3 cellular contexts compared by ENCODE assay signal in the genomic region with DNA sequence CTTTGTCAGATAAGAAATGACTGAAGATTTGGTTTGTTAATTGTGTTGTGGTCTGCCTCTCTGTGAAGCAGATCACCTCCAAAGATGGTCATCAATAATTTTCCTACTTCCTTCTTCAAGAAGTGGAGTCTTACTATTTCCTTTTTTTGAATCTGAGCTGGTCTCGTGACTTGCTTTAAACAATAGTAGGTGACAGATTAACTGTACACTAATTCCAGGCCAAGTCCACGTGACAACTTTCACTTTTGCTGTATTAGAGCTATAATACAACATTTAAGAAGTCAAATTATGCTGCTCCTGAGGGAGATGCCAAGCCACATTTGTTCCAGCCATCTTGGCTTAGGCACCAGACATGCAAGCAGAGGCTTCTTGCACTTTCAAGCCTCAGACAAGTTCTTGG.
TF ChIP-seq lines count a peak whose summit lies in the region.

No MANE protein-coding gene starts in this region.

TF ChIP-seq in SK-N-SH, 30 proteins besides CTCF, POLR2A, EP300 and RAD21:
- TF ChIP-seq, protein P1, sequence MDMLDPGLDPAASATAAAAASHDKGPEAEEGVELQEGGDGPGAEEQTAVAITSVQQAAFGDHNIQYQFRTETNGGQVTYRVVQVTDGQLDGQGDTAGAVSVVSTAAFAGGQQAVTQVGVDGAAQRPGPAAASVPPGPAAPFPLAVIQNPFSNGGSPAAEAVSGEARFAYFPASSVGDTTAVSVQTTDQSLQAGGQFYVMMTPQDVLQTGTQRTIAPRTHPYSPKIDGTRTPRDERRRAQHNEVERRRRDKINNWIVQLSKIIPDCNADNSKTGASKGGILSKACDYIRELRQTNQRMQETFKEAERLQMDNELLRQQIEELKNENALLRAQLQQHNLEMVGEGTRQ (IDR thresholded peaks at IDR 0.05; ENCODE audit: borderline replicate concordance, low read depth, low read length), result no peak
- no peak for TF ChIP-seq CHD2 (IDR thresholded peaks at IDR 0.05; ENCODE audit: low read length, partially characterized antibody)
- TF ChIP-seq, protein P2, sequence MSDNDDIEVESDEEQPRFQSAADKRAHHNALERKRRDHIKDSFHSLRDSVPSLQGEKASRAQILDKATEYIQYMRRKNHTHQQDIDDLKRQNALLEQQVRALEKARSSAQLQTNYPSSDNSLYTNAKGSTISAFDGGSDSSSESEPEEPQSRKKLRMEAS (IDR thresholded peaks at IDR 0.05; ENCODE audit: low read depth), result no peak
- no peak for TF ChIP-seq FOXM1 (IDR thresholded peaks at IDR 0.05; ENCODE audit: low read depth)
- TF ChIP-seq NFIC (IDR thresholded peaks at IDR 0.05; ENCODE audit: borderline replicate concordance), result no peak
- TF ChIP-seq, protein P3, sequence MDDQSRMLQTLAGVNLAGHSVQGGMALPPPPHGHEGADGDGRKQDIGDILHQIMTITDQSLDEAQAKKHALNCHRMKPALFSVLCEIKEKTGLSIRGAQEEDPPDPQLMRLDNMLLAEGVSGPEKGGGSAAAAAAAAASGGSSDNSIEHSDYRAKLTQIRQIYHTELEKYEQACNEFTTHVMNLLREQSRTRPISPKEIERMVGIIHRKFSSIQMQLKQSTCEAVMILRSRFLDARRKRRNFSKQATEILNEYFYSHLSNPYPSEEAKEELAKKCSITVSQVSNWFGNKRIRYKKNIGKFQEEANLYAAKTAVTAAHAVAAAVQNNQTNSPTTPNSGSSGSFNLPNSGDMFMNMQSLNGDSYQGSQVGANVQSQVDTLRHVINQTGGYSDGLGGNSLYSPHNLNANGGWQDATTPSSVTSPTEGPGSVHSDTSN (IDR thresholded peaks at IDR 0.05), result no peak
- no peak for TF ChIP-seq EZH2phosphoT487 (IDR thresholded peaks at IDR 0.05; ENCODE audit: borderline replicate concordance, low read depth)
- no peak for TF ChIP-seq RXRA (IDR thresholded peaks at IDR 0.05; ENCODE audit: borderline replicate concordance, low read depth)
- TF ChIP-seq MXI1 (IDR thresholded peaks at IDR 0.05; ENCODE audit: low read depth, low read length), result no peak
- no peak for TF ChIP-seq MEF2A (IDR thresholded peaks at IDR 0.05; ENCODE audit: borderline replicate concordance, low read depth)
- no peak for TF ChIP-seq FOXJ3 (CRISPR knock-in tag; IDR thresholded peaks at IDR 0.05)
- TF ChIP-seq SMC3 (IDR thresholded peaks at IDR 0.05; ENCODE audit: low read depth, low read length), result no peak
- TF ChIP-seq TCF12 (IDR thresholded peaks at IDR 0.05), result no peak
- no peak for TF ChIP-seq GATA2 (CRISPR knock-in tag; IDR thresholded peaks at IDR 0.05)
- no peak for TF ChIP-seq POLR2AphosphoS5 (IDR thresholded peaks at IDR 0.05; ENCODE audit: low read depth, low read length)
- no peak for TF ChIP-seq IRF3 (IDR thresholded peaks at IDR 0.05; ENCODE audit: low read depth, low read length)
- no peak for TF ChIP-seq RFX5 (IDR thresholded peaks at IDR 0.05; ENCODE audit: low read length)
- TF ChIP-seq TAF1 (IDR thresholded peaks at IDR 0.05; ENCODE audit: borderline replicate concordance, low read depth, low read length), result no peak
- no peak for TF ChIP-seq GABPA (IDR thresholded peaks at IDR 0.05; ENCODE audit: low read depth)
TF ChIP-seq in SK-N-SH: peak in this region for 0.

TF ChIP-seq in SK-N-SH treated with all-trans-retinoic acid at 6 μM for 48 hours, 23 proteins besides CTCF, POLR2A, EP300 and RAD21:
- TF ChIP-seq POU6F1 (CRISPR knock-in tag; IDR thresholded peaks at IDR 0.05; ENCODE audit: borderline replicate concordance, low read depth), result no peak
- TF ChIP-seq CSRNP3 (CRISPR knock-in tag; IDR thresholded peaks at IDR 0.05), result no peak
- no peak for TF ChIP-seq ZNF70 (CRISPR knock-in tag; IDR thresholded peaks at IDR 0.05)
- no peak for TF ChIP-seq ESRRG (CRISPR knock-in tag; IDR thresholded peaks at IDR 0.05)
- no peak for TF ChIP-seq GLIS3 (CRISPR knock-in tag; IDR thresholded peaks at IDR 0.05)
- TF ChIP-seq, protein P4, sequence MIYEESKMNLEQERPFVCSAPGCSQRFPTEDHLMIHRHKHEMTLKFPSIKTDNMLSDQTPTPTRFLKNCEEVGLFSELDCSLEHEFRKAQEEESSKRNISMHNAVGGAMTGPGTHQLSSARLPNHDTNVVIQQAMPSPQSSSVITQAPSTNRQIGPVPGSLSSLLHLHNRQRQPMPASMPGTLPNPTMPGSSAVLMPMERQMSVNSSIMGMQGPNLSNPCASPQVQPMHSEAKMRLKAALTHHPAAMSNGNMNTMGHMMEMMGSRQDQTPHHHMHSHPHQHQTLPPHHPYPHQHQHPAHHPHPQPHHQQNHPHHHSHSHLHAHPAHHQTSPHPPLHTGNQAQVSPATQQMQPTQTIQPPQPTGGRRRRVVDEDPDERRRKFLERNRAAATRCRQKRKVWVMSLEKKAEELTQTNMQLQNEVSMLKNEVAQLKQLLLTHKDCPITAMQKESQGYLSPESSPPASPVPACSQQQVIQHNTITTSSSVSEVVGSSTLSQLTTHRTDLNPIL (CRISPR knock-in tag; IDR thresholded peaks at IDR 0.05; ENCODE audit: low read depth), result no peak
- no peak for TF ChIP-seq ISL1 (CRISPR knock-in tag; IDR thresholded peaks at IDR 0.05)
- no peak for TF ChIP-seq PPARA (CRISPR knock-in tag; IDR thresholded peaks at IDR 0.05; ENCODE audit: borderline replicate concordance)
- TF ChIP-seq RARB (CRISPR knock-in tag; IDR thresholded peaks at IDR 0.05), result no peak
- TF ChIP-seq, protein P5, sequence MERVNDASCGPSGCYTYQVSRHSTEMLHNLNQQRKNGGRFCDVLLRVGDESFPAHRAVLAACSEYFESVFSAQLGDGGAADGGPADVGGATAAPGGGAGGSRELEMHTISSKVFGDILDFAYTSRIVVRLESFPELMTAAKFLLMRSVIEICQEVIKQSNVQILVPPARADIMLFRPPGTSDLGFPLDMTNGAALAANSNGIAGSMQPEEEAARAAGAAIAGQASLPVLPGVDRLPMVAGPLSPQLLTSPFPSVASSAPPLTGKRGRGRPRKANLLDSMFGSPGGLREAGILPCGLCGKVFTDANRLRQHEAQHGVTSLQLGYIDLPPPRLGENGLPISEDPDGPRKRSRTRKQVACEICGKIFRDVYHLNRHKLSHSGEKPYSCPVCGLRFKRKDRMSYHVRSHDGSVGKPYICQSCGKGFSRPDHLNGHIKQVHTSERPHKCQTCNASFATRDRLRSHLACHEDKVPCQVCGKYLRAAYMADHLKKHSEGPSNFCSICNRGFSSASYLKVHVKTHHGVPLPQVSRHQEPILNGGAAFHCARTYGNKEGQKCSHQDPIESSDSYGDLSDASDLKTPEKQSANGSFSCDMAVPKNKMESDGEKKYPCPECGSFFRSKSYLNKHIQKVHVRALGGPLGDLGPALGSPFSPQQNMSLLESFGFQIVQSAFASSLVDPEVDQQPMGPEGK (CRISPR knock-in tag; IDR thresholded peaks at IDR 0.05; ENCODE audit: borderline replicate concordance), result no peak
- TF ChIP-seq ZC3H10 (CRISPR knock-in tag; IDR thresholded peaks at IDR 0.05), result no peak
- TF ChIP-seq SNAI2 (CRISPR knock-in tag; IDR thresholded peaks at IDR 0.05), result no peak
- TF ChIP-seq ZNF8 (CRISPR knock-in tag; IDR thresholded peaks at IDR 0.05), result no peak
- TF ChIP-seq ZFP3 (CRISPR knock-in tag; IDR thresholded peaks at IDR 0.05), result no peak
- TF ChIP-seq TCF4 (CRISPR knock-in tag; IDR thresholded peaks at IDR 0.05; ENCODE audit: borderline replicate concordance), result no peak

TF ChIP-seq in endothelial cell of umbilical vein, 7 proteins besides CTCF, POLR2A, EP300 and RAD21 (continued from another document):
- TF ChIP-seq JUN (IDR thresholded peaks at IDR 0.05; ENCODE audit: borderline replicate concordance, insufficient read depth, insufficient read length, low read depth) (no peak), GATA2 (IDR thresholded peaks at IDR 0.05; ENCODE audit: insufficient read depth, insufficient read length, low read depth, low read length) (no peak), EZH2 (IDR thresholded peaks at IDR 0.05; ENCODE audit: borderline replicate concordance, low read depth, low read length, severe bottlenecking) (no peak), MYC (IDR thresholded peaks at IDR 0.05; ENCODE audit: low read depth, low read length) (no peak)
